In genomic region chr21:25039461-25040380, GRCh38 we compare ENCODE assay signal across 9 cellular contexts.
A peak's percentile ranks its signal among the peaks of the same experiment; 100 is the strongest.
DNase-seq lines count a peak whose midpoint lies in the region; ATAC-seq and TF ChIP-seq lines count a peak whose summit lies in the region.
"Had no signal": no experiment of that assay in that cellular context is flagged by ENCODE, and none has a peak within 500 bp of the region (broad histone marks: within the 10 kb centered on the region; RNA-seq: fewer than 3 reads in every experiment).

No MANE protein-coding gene starts in this region.

- H3K36me3 Mint-ChIP-seq in WTC11, result no peaks in the 10 kb centered on the region; the same call in 1 of the 2 replicates
- H3K36me3 Mint-ChIP-seq in progenitor cell of endocrine pancreas (ENCODE audit: insufficient read depth), result no peaks in the 10 kb centered on the region
- H3K36me3 Mint-ChIP-seq: activated naive CD8-positive, alpha-beta T cell treated with anti-CD3 and anti-CD28 coated beads, Interleukin-2, amount 10 ng/mL, durations not matched to agents 7 days and 5 days had no signal

- H3K9me3 Mint-ChIP-seq in WTC11 (no peaks in the 10 kb centered on the region), progenitor cell of endocrine pancreas (ENCODE audit: low read depth) (peaks cover 7% of the 10 kb centered on the region)
- no peaks in the 10 kb centered on the region for H3K9me3 Mint-ChIP-seq in stimulated activated naive CD8-positive, alpha-beta T cell treated with anti-CD3 and anti-CD28 coated beads, Interleukin-15, amount 100 ng/mL, for 72 hours
- H3K9me3 Mint-ChIP-seq: activated naive CD8-positive, alpha-beta T cell treated with anti-CD3 and anti-CD28 coated beads, Interleukin-2, amount 10 ng/mL, durations not matched to agents 7 days and 5 days had no signal

- H3K27ac Mint-ChIP-seq in WTC11 (peak overlapping the region; percentile 61; the same call in 1 of the 2 replicates), progenitor cell of endocrine pancreas (no peak overlapping the region)
- H3K27ac Mint-ChIP-seq in stimulated activated naive CD8-positive, alpha-beta T cell treated with anti-CD3 and anti-CD28 coated beads, Interleukin-15, amount 100 ng/mL, for 72 hours, result no peak overlapping the region
- H3K27ac Mint-ChIP-seq: activated naive CD8-positive, alpha-beta T cell treated with anti-CD3 and anti-CD28 coated beads, Interleukin-2, amount 10 ng/mL, durations not matched to agents 7 days and 5 days had no signal

- H3K4me1 Mint-ChIP-seq in WTC11, result peaks cover 6% of the 10 kb centered on the region
- peaks cover 2% of the 10 kb centered on the region for H3K4me1 Mint-ChIP-seq in progenitor cell of endocrine pancreas (ENCODE audit: low read depth)
- no peaks in the 10 kb centered on the region for H3K4me1 Mint-ChIP-seq in stimulated activated naive CD8-positive, alpha-beta T cell treated with anti-CD3 and anti-CD28 coated beads, Interleukin-15, amount 100 ng/mL, for 72 hours
- H3K4me1 Mint-ChIP-seq: activated naive CD8-positive, alpha-beta T cell treated with anti-CD3 and anti-CD28 coated beads, Interleukin-2, amount 10 ng/mL, durations not matched to agents 7 days and 5 days had no signal

- POLR2A ChIA-PET in WTC11 (lab: Charles Lee), result no interaction called here

- H3K27me3 Mint-ChIP-seq in WTC11 (ENCODE audit: low read depth), result no peaks in the 10 kb centered on the region
- H3K27me3 Mint-ChIP-seq in progenitor cell of endocrine pancreas, result no peaks in the 10 kb centered on the region
- no peaks in the 10 kb centered on the region for H3K27me3 Mint-ChIP-seq in stimulated activated naive CD8-positive, alpha-beta T cell treated with anti-CD3 and anti-CD28 coated beads, Interleukin-15, amount 100 ng/mL, for 72 hours
- H3K27me3 Mint-ChIP-seq: activated naive CD8-positive, alpha-beta T cell treated with anti-CD3 and anti-CD28 coated beads, Interleukin-2, amount 10 ng/mL, durations not matched to agents 7 days and 5 days had no signal

- H3K4me3 Mint-ChIP-seq in WTC11 (peak overlapping the region; percentile 36), progenitor cell of endocrine pancreas (ENCODE audit: low read depth) (peak overlapping the region; percentile 39)
- H3K4me3 Mint-ChIP-seq in stimulated activated naive CD8-positive, alpha-beta T cell treated with anti-CD3 and anti-CD28 coated beads, Interleukin-15, amount 100 ng/mL, for 72 hours, result no peak overlapping the region
- H3K4me3 Mint-ChIP-seq: activated naive CD8-positive, alpha-beta T cell treated with anti-CD3 and anti-CD28 coated beads, Interleukin-2, amount 10 ng/mL, durations not matched to agents 7 days and 5 days had no signal

- TF ChIP-seq CTCF in WTC11 (IDR thresholded peaks at IDR 0.05), result no peak
- TF ChIP-seq CTCF in progenitor cell of endocrine pancreas (IDR thresholded peaks at IDR 0.05; ENCODE audit: unreplicated experiment), result peak; percentile 38

- DNase-seq in NCI-H524 (lab: John Stamatoyannopoulos, UW) (peak; percentile 49 to 63), NCI-H524 treated with DMSO at 0.1 percent for 48 hours (lab: John Stamatoyannopoulos, UW) (no peak), NCI-H1105 treated with DMSO at 0.1 percent for 48 hours (lab: John Stamatoyannopoulos, UW) (peak; percentile 94), WTC11 (ENCODE audit: low spot score) (no peak), progenitor cell of endocrine pancreas (ENCODE audit: low spot score, unreplicated experiment) (no peak), nucleus accumbens (lab: John Stamatoyannopoulos, UW) (no peak)
- DNase-seq in stimulated activated naive CD8-positive, alpha-beta T cell treated with anti-CD3 and anti-CD28 coated beads, Interleukin-15, amount 100 ng/mL, for 72 hours, result no peak
- DNase-seq: activated naive CD8-positive, alpha-beta T cell treated with anti-CD3 and anti-CD28 coated beads, Interleukin-2, amount 10 ng/mL, durations not matched to agents 7 days and 5 days had no signal

- ATAC-seq in HG02885 (IDR thresholded peaks at IDR 0.05; ENCODE audit: poor library complexity, unreplicated experiment) (peak; percentile 92), WTC11 (peak; percentile 56)
- ATAC-seq in stimulated activated naive CD8-positive, alpha-beta T cell treated with anti-CD3 and anti-CD28 coated beads, Interleukin-15, amount 100 ng/mL, for 72 hours, result no peak

- CTCF ChIA-PET in WTC11 (lab: Charles Lee), result interaction anchor here (1.0 kb wide), 2 partner anchors 143 to 156 kb away, joined by 3 to 5 read pairs; no protein-coding TSS in a partner anchor

TF ChIP-seq in WTC11, 78 proteins besides CTCF, POLR2A, EP300 and RAD21:
- TF ChIP-seq GABPB1 (CRISPR knock-in tag; IDR thresholded peaks at IDR 0.05), result no peak
- TF ChIP-seq ZNF263 (CRISPR knock-in tag; IDR thresholded peaks at IDR 0.05; ENCODE audit: low read depth), result no peak
- TF ChIP-seq E2F5 (CRISPR knock-in tag; IDR thresholded peaks at IDR 0.05), result no peak
- no peak for TF ChIP-seq MLX (CRISPR knock-in tag; IDR thresholded peaks at IDR 0.05)
- TF ChIP-seq IRF1 (CRISPR knock-in tag; IDR thresholded peaks at IDR 0.05), result no peak

Comparison
In these comparisons a context has a peak if more than half of its experiments do, and no peak if none do; other contexts are left out.
1. DNase-seq: peak in NCI-H524 (2 of 2) and NCI-H1105 treated with DMSO at 0.1 percent for 48 hours (single experiment); none in NCI-H524 treated with DMSO at 0.1 percent for 48 hours (single experiment), WTC11 (single experiment), progenitor cell of endocrine pancreas (single experiment), nucleus accumbens (0 of 56) and stimulated activated naive CD8-positive, alpha-beta T cell treated with anti-CD3 and anti-CD28 coated beads, Interleukin-15, amount 100 ng/mL, for 72 hours (0 of 2).
2. H3K4me3 Mint-ChIP-seq: peak in WTC11 (single experiment) and progenitor cell of endocrine pancreas (single experiment); none in stimulated activated naive CD8-positive, alpha-beta T cell treated with anti-CD3 and anti-CD28 coated beads, Interleukin-15, amount 100 ng/mL, for 72 hours (0 of 2).